Comparison of ENCODE assay signal across 32 cellular contexts in genomic region chr6:8074213-8074612, GRCh38. TPM values are rescaled to one million over a fixed set of nuclear protein-coding genes. Genes with fewer than 3 reads are reported as not detected.
DNase-seq lines count a peak whose midpoint lies in the region; TF ChIP-seq lines count a peak whose summit lies in the region.
"Had no signal": no experiment of that assay in that cellular context is flagged by ENCODE, and none has a peak within 500 bp of the region (broad histone marks: within the 10 kb centered on the region; RNA-seq: fewer than 3 reads in every experiment).

No MANE protein-coding gene starts in this region.

- H3K27me3 Mint-ChIP-seq in CD14-positive monocyte (ENCODE audit: low read depth in 3 of 3) = no peaks in the 10 kb centered on the region

- TF ChIP-seq CTCF in CD14-positive monocyte (IDR thresholded peaks at IDR 0.05) (no peak), choroid plexus epithelial cell (conservative IDR thresholded peaks at IDR 0.05; ENCODE audit: low read depth, low read length) (no peak)

- H2BK12ac ChIP-seq in mesenchymal stem cell (ENCODE audit: low read length in 2 of 2) = no peak overlapping the region

- 95% methylated on average over 4 of the region's 4 CpGs for WGBS in mesenchymal stem cell

- no peak overlapping the region for H2BK120ac ChIP-seq in mesenchymal stem cell (ENCODE audit: low read depth, low read length)

- H2BK5ac ChIP-seq in mesenchymal stem cell (ENCODE audit: low read depth, low read length, poor library complexity, severe bottlenecking) = no peak overlapping the region

- H2BK15ac ChIP-seq in mesenchymal stem cell (ENCODE audit: low read depth, poor library complexity, severe bottlenecking) = no peak overlapping the region

- H3K27ac Mint-ChIP-seq in CD14-positive monocyte = peak overlapping the region in 5 of 7 donors; percentile 2 to 87 (median 75)
- H3K27ac Mint-ChIP-seq: activated naive CD4-positive, alpha-beta T cell treated with anti-CD3 and anti-CD28 coated beads, Interleukin-2, amount 50 U/mL, for 72 hours; endodermal cell; H9 had no signal

- peaks cover 48% of the 10 kb centered on the region for H3K4me1 Mint-ChIP-seq in CD14-positive monocyte
- H3K4me1 Mint-ChIP-seq: endodermal cell, H9 had no signal

- H3K36me3 ChIP-seq in mesenchymal stem cell (ENCODE audit: control insufficient read depth in 1 of 2, insufficient read depth in 2 of 2, low read depth in 1 of 2, low read length in 2 of 2) = no peaks in the 10 kb centered on the region
- H3K36me3 ChIP-seq: Peyer's patch, tibial artery had no signal

- intact Hi-C loops in CD14-positive monocyte (cut with micrococcal nuclease) = no loop called here

- no peak overlapping the region for H3K4ac ChIP-seq in mesenchymal stem cell (ENCODE audit: low read depth in 1 of 2, low read length in 2 of 2)

- no peak overlapping the region for H3K14ac ChIP-seq in mesenchymal stem cell (ENCODE audit: low read length in 2 of 2)

- no peak overlapping the region for H3K23ac ChIP-seq in mesenchymal stem cell (ENCODE audit: low read length in 2 of 2)

- H3K79me1 ChIP-seq in mesenchymal stem cell (replicated peaks; ENCODE audit: low read length, poor library complexity, severe bottlenecking) = peaks cover 2% of the 10 kb centered on the region

- H3K9me3 ChIP-seq in mesenchymal stem cell (ENCODE audit: control insufficient read depth, low read length) = no peaks in the 10 kb centered on the region
- H3K9me3 ChIP-seq: Peyer's patch, right lobe of liver, SJCRH30, stomach, tibial artery had no signal

- DNase-seq in AG08395 (ENCODE audit: low spot score) (peak; percentile 48), CD14-positive monocyte (ENCODE audit: low spot score) (no peak), choroid plexus epithelial cell (ENCODE audit: low read depth) (peak; percentile 53), mesenchymal stem cell (no peak), SHP77 (lab: John Stamatoyannopoulos, UW) (no peak), NCI-H2081 (lab: John Stamatoyannopoulos, UW) (no peak), inferior parietal cortex (ENCODE audit: extremely low spot score) (no peak)
- DNase-seq in activated CD8-positive, alpha-beta memory T cell treated with anti-CD3 and anti-CD28 coated beads, Interleukin-2, amount 50 U/mL, for 48 hours = no peak
- DNase-seq: activated effector memory CD4-positive, alpha-beta T cell treated with Interleukin-2 at 50 U/mL for 16 hours; activated T-cell treated with anti-CD3 and anti-CD28 coated beads for 4 hours; anterior cingulate cortex; caudate nucleus; COR-L47; dermis blood vessel endothelial cell; DMS53; endodermal cell; H9; hippocampal formation; NCI-H1417; NCI-H2029 treated with DMSO at 0.1 percent for 48 hours; NCI-H69; Peyer's patch; posterior cingulate gyrus; SJCRH30; stimulated activated CD4-positive, alpha-beta T cell treated with anti-CD3 and anti-CD28 coated beads, Interleukin-2, amount 100 ng/mL, for 48 hours; stomach; SW 1271; T-helper 9 cell; tibial artery had no signal

- H4K91ac ChIP-seq in mesenchymal stem cell (ENCODE audit: low read length) = no peak overlapping the region

- no peak overlapping the region for H3K4me2 ChIP-seq in mesenchymal stem cell (ENCODE audit: low read length, poor library complexity, severe bottlenecking)
- H3K4me2 ChIP-seq: KMS-11 had no signal

- H3K9ac ChIP-seq in mesenchymal stem cell (ENCODE audit: low read length) = peak overlapping the region; percentile 46
- H3K9ac ChIP-seq: KMS-11 had no signal

- H3K4me3 Mint-ChIP-seq in CD14-positive monocyte = no peak overlapping the region
- H3K4me3 Mint-ChIP-seq: endodermal cell, H9 had no signal

- H3K9me3 Mint-ChIP-seq in CD14-positive monocyte = peaks cover 0 to 1% (median 0%) of the 10 kb centered on the region in 7 donors
- H3K9me3 Mint-ChIP-seq: activated naive CD4-positive, alpha-beta T cell treated with anti-CD3 and anti-CD28 coated beads, Interleukin-2, amount 50 U/mL, for 72 hours; endodermal cell had no signal

- H3K27me3 ChIP-seq in mesenchymal stem cell (ENCODE audit: control insufficient read depth in 1 of 2, insufficient read depth in 1 of 2, low read length in 2 of 2) = no peaks in the 10 kb centered on the region
- H3K27me3 ChIP-seq: Peyer's patch, right lobe of liver, SJCRH30, stomach, tibial artery had no signal

- H3K27ac ChIP-seq in mesenchymal stem cell (ENCODE audit: low read length, poor library complexity, severe bottlenecking) = no peak overlapping the region
- H3K27ac ChIP-seq: KMS-11, Peyer's patch, right lobe of liver, SJCRH30, stomach, tibial artery had no signal

- H2AK5ac ChIP-seq in mesenchymal stem cell (ENCODE audit: low read length, severe bottlenecking) = no peak overlapping the region

- H3K4me3 ChIP-seq in choroid plexus epithelial cell (ENCODE audit: low read depth, low read length) = no peak overlapping the region
- H3K4me3 ChIP-seq in mesenchymal stem cell (ENCODE audit: insufficient read depth in 1 of 2, low read depth in 1 of 2, low read length in 2 of 2) = peak overlapping the region in 1 of 2 experiments; percentile 58
- H3K4me3 ChIP-seq: Peyer's patch, right lobe of liver, SJCRH30, stomach, tibial artery had no signal

- H2AFZ ChIP-seq in mesenchymal stem cell (ENCODE audit: low read depth, low read length) = no peak overlapping the region

- no peak overlapping the region for H4K8ac ChIP-seq in mesenchymal stem cell (ENCODE audit: low read length)

- no peak overlapping the region for H3K18ac ChIP-seq in mesenchymal stem cell (ENCODE audit: low read depth in 1 of 2, low read length in 2 of 2)

- peaks cover 5% of the 10 kb centered on the region for H3K4me1 ChIP-seq in mesenchymal stem cell (ENCODE audit: control insufficient read depth, insufficient read depth, low read depth, low read length)
- H3K4me1 ChIP-seq: Peyer's patch, SJCRH30, stomach had no signal

- peaks cover 2 to 5% of the 10 kb centered on the region in 2 donors for H3K36me3 Mint-ChIP-seq in CD14-positive monocyte

RNA-seq across cellular contexts. Expression of gene BLOC1S5, which starts 10.0 kb away (rescaled TPM):
- 10 to 100 TPM in 1 of 2 donors, 1 to 10 TPM in 1; 9.2 to 11.7 TPM for polyA plus RNA-seq in CD14-positive monocyte
- polyA plus RNA-seq in mesenchymal stem cell (2013, experiment 1 of 2) = 8.1 TPM
- 8.3 TPM for polyA plus RNA-seq in mesenchymal stem cell (2013, experiment 2 of 2)

RNA-seq across cellular contexts. Expression of gene EEF1E1, which starts 28.1 kb away (rescaled TPM):
- 10 to 100 TPM; 26.2 to 42.2 TPM for polyA plus RNA-seq in CD14-positive monocyte
- polyA plus RNA-seq in mesenchymal stem cell (2013, experiment 1 of 2) = 35.3 TPM
- 41.3 TPM for polyA plus RNA-seq in mesenchymal stem cell (2013, experiment 2 of 2)

Comparison
In these comparisons a context has a peak if more than half of its experiments do, and no peak if none do; other contexts are left out.
1. DNase-seq: peak in AG08395 (single experiment) and choroid plexus epithelial cell (single experiment); none in CD14-positive monocyte (single experiment), mesenchymal stem cell (single experiment), activated CD8-positive, alpha-beta memory T cell treated with anti-CD3 and anti-CD28 coated beads, Interleukin-2, amount 50 U/mL, for 48 hours (single experiment), SHP77 (0 of 2), NCI-H2081 (0 of 2) and inferior parietal cortex (single experiment).